Comparison of ENCODE assay signal across 1 cellular context in genomic region chr18:49967171-49967570, GRCh38.
A peak's percentile ranks its signal among the peaks of the same experiment; 100 is the strongest.
TF ChIP-seq lines count a peak whose summit lies in the region.

No MANE protein-coding gene starts in this region.

TF ChIP-seq in HepG2, 621 proteins besides CTCF, POLR2A, EP300 and RAD21 (continued from another document and continues in another):
- TF ChIP-seq TRIM22 (IDR thresholded peaks at IDR 0.05) (no peak), ISL2 (CRISPR knock-in tag; IDR thresholded peaks at IDR 0.05) (0 out of 2 replicates have a peak, but pooled peaks have one; percentile 36), ZNF12 (CRISPR knock-in tag; IDR thresholded peaks at IDR 0.05) (no peak), HDAC6 (IDR thresholded peaks at IDR 0.05; ENCODE audit: low read depth, low read length) (no peak), TEAD3 (CRISPR knock-in tag; optimal IDR thresholded peaks at IDR 0.05; ENCODE audit: borderline replicate concordance) (peak; percentile 10), CEBPB (IDR thresholded peaks at IDR 0.05; ENCODE audit: borderline replicate concordance, low read depth, low read length) (peak; percentile 79), ZFP36L2 (CRISPR knock-in tag; IDR thresholded peaks at IDR 0.05) (no peak), RARA (CRISPR knock-in tag; IDR thresholded peaks at IDR 0.05) (0 out of 2 replicates have a peak, but pooled peaks have one; percentile 50), ZNF331 (CRISPR knock-in tag; IDR thresholded peaks at IDR 0.05) (peak; percentile 79), ZNF629 (CRISPR knock-in tag; conservative IDR thresholded peaks at IDR 0.05) (no peak), SAP130 (CRISPR knock-in tag; IDR thresholded peaks at IDR 0.05; ENCODE audit: low read depth) (peak; percentile 68), ZBTB4 (CRISPR knock-in tag; IDR thresholded peaks at IDR 0.05; ENCODE audit: borderline replicate concordance) (no peak), CEBPZ (IDR thresholded peaks at IDR 0.05; ENCODE audit: low read length) (no peak), MATR3 (CRISPR knock-in tag; IDR thresholded peaks at IDR 0.05) (no peak), POGZ (CRISPR knock-in tag; IDR thresholded peaks at IDR 0.05) (0 out of 2 replicates have a peak, but pooled peaks have one; percentile 19), POLR2AphosphoS5 (IDR thresholded peaks at IDR 0.05; ENCODE audit: low read depth, low read length) (peak; percentile 25; the same call in 1 of the 2 replicates), ZSCAN20 (CRISPR knock-in tag; IDR thresholded peaks at IDR 0.05; ENCODE audit: borderline replicate concordance) (no peak), ZNF580 (CRISPR knock-in tag; IDR thresholded peaks at IDR 0.05; ENCODE audit: borderline replicate concordance, low read depth) (no peak), DRAP1 (CRISPR knock-in tag; IDR thresholded peaks at IDR 0.05) (peak; percentile 50; the same call in 1 of the 2 replicates), ZNF430 (CRISPR knock-in tag; IDR thresholded peaks at IDR 0.05) (no peak), FOXP1 (IDR thresholded peaks at IDR 0.05) (no peak), FOXP1 (CRISPR knock-in tag; IDR thresholded peaks at IDR 0.05) (0 out of 2 replicates have a peak, but pooled peaks have one; percentile 26)
- TF ChIP-seq, protein P1, sequence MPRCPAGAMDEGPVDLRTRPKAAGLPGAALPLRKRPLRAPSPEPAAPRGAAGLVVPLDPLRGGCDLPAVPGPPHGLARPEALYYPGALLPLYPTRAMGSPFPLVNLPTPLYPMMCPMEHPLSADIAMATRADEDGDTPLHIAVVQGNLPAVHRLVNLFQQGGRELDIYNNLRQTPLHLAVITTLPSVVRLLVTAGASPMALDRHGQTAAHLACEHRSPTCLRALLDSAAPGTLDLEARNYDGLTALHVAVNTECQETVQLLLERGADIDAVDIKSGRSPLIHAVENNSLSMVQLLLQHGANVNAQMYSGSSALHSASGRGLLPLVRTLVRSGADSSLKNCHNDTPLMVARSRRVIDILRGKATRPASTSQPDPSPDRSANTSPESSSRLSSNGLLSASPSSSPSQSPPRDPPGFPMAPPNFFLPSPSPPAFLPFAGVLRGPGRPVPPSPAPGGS (CRISPR knock-in tag; IDR thresholded peaks at IDR 0.05): no peak
- TF ChIP-seq, protein P2, sequence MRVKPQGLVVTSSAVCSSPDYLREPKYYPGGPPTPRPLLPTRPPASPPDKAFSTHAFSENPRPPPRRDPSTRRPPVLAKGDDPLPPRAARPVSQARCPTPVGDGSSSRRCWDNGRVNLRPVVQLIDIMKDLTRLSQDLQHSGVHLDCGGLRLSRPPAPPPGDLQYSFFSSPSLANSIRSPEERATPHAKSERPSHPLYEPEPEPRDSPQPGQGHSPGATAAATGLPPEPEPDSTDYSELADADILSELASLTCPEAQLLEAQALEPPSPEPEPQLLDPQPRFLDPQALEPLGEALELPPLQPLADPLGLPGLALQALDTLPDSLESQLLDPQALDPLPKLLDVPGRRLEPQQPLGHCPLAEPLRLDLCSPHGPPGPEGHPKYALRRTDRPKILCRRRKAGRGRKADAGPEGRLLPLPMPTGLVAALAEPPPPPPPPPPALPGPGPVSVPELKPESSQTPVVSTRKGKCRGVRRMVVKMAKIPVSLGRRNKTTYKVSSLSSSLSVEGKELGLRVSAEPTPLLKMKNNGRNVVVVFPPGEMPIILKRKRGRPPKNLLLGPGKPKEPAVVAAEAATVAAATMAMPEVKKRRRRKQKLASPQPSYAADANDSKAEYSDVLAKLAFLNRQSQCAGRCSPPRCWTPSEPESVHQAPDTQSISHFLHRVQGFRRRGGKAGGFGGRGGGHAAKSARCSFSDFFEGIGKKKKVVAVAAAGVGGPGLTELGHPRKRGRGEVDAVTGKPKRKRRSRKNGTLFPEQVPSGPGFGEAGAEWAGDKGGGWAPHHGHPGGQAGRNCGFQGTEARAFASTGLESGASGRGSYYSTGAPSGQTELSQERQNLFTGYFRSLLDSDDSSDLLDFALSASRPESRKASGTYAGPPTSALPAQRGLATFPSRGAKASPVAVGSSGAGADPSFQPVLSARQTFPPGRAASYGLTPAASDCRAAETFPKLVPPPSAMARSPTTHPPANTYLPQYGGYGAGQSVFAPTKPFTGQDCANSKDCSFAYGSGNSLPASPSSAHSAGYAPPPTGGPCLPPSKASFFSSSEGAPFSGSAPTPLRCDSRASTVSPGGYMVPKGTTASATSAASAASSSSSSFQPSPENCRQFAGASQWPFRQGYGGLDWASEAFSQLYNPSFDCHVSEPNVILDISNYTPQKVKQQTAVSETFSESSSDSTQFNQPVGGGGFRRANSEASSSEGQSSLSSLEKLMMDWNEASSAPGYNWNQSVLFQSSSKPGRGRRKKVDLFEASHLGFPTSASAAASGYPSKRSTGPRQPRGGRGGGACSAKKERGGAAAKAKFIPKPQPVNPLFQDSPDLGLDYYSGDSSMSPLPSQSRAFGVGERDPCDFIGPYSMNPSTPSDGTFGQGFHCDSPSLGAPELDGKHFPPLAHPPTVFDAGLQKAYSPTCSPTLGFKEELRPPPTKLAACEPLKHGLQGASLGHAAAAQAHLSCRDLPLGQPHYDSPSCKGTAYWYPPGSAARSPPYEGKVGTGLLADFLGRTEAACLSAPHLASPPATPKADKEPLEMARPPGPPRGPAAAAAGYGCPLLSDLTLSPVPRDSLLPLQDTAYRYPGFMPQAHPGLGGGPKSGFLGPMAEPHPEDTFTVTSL (CRISPR knock-in tag; IDR thresholded peaks at IDR 0.05; ENCODE audit: borderline replicate concordance): peak; percentile 70; the same call in 1 of the 2 replicates
- TF ChIP-seq, protein P3, sequence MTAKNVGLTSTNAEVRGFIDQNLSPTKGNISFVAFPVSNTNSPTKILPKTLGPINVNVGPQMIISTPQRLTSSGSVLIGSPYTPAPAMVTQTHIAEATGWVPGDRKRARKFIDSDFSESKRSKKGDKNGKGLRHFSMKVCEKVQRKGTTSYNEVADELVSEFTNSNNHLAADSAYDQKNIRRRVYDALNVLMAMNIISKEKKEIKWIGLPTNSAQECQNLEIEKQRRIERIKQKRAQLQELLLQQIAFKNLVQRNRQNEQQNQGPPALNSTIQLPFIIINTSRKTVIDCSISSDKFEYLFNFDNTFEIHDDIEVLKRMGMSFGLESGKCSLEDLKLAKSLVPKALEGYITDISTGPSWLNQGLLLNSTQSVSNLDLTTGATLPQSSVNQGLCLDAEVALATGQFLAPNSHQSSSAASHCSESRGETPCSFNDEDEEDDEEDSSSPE (CRISPR knock-in tag; IDR thresholded peaks at IDR 0.05): no peak
